Comparison of ENCODE assay signal across 8 cellular contexts in genomic region chr9:35691325-35691631, GRCh38. TPM values are rescaled to one million over a fixed set of nuclear protein-coding genes. Genes with fewer than 3 reads are reported as not detected.
DNase-seq lines count a peak whose midpoint lies in the region; ATAC-seq, FAIRE-seq and TF ChIP-seq lines count a peak whose summit lies in the region.

No MANE protein-coding gene starts in this region.

- no peaks in the 10 kb centered on the region for H4K20me1 ChIP-seq in hepatocyte (ENCODE audit: insufficient read depth, poor library complexity, severe bottlenecking)

- CTCF ChIA-PET in activated CD4-positive, alpha-beta memory T cell treated with anti-CD3 and anti-CD28 coated beads for 36 hours (lab: Charles Lee), result interaction anchor here (1.4 to 5.2 kb wide), 5 partner anchors 33 to 80 kb away, joined by 3 to 21 read pairs (median 7); partner anchors contain the start of genes CCDC107 and RMRP

- H3K4me3 Mint-ChIP-seq in activated CD4-positive, alpha-beta memory T cell treated with anti-CD3 and anti-CD28 coated beads for 36 hours, result peak overlapping the region; percentile 75

- H3K79me2 ChIP-seq in hepatocyte, result peaks cover 3% of the 10 kb centered on the region

- H3K9me3 Mint-ChIP-seq in activated CD4-positive, alpha-beta memory T cell treated with anti-CD3 and anti-CD28 coated beads for 36 hours, result no peaks in the 10 kb centered on the region

- no peak for TF ChIP-seq POLR2A in spleen (IDR thresholded peaks at IDR 0.05)

- H3K27me3 ChIP-seq in HL-60 (ENCODE audit: insufficient read depth, poor library complexity, severe bottlenecking) (no peaks in the 10 kb centered on the region), hepatocyte (no peaks in the 10 kb centered on the region), spleen (replicated peaks in 1 of 7) (peaks cover 0 to 7% (median 0%) of the 10 kb centered on the region in 7 donors)

- H3K4me3 ChIP-seq in HL-60 (replicated peaks; ENCODE audit: insufficient read depth, low read length), result peak overlapping the region; percentile 67
- H3K4me3 ChIP-seq in hepatocyte, result peak overlapping the region; percentile 90
- peak overlapping the region; percentile 55 to 83 (median 69) for H3K4me3 ChIP-seq in spleen

- ATAC-seq in HG02571 (IDR thresholded peaks at IDR 0.05; ENCODE audit: unreplicated experiment), result no peak
- ATAC-seq in HG03139 (IDR thresholded peaks at IDR 0.05; ENCODE audit: unreplicated experiment), result no peak

- intact Hi-C loops in activated CD4-positive, alpha-beta memory T cell treated with anti-CD3 and anti-CD28 coated beads for 36 hours (cut with micrococcal nuclease), result no loop called here
- intact Hi-C loops in spleen (cut with DNase I; ENCODE audit: low total_unique reads), result no loop called here

- peaks cover 20% of the 10 kb centered on the region for H3K4me1 ChIP-seq in hepatocyte (ENCODE audit: insufficient read depth)
- H3K4me1 ChIP-seq in spleen, result peaks cover 0 to 65% (median 24%) of the 10 kb centered on the region in 6 donors

- H3K9me3 ChIP-seq in hepatocyte (ENCODE audit: low read depth), result no peaks in the 10 kb centered on the region
- H3K9me3 ChIP-seq in spleen, result no peaks in the 10 kb centered on the region

- TF ChIP-seq CTCF in HL-60 (IDR thresholded peaks at IDR 0.05; ENCODE audit: insufficient read depth, low read length), result no peak
- TF ChIP-seq CTCF in hepatocyte (IDR thresholded peaks at IDR 0.05; ENCODE audit: poor library complexity), result no peak
- TF ChIP-seq CTCF in spleen (IDR thresholded peaks at IDR 0.05 in 8 of 11, conservative IDR thresholded peaks at IDR 0.05 in 3 of 11), result no peak
- TF ChIP-seq CTCF in D721Med (IDR thresholded peaks at IDR 0.05; ENCODE audit: insufficient read depth, missing control alignments), result no peak

- H3K27ac ChIP-seq in HL-60 (replicated peaks) (peak overlapping the region; percentile 77), hepatocyte (peak overlapping the region; percentile 94), spleen (peak overlapping the region in 7 of 8 donors; percentile 84 to 90 (median 86))

- H3K27ac Mint-ChIP-seq in activated CD4-positive, alpha-beta memory T cell treated with anti-CD3 and anti-CD28 coated beads for 36 hours, result peak overlapping the region; percentile 49

- no peaks in the 10 kb centered on the region for H3K36me3 ChIP-seq in hepatocyte (replicated peaks; ENCODE audit: insufficient read depth, low read depth)
- H3K36me3 ChIP-seq in spleen, result peaks cover 0 to 11% (median 8%) of the 10 kb centered on the region in 6 donors

- peaks cover under 1% of the 10 kb centered on the region for H3K36me3 Mint-ChIP-seq in activated CD4-positive, alpha-beta memory T cell treated with anti-CD3 and anti-CD28 coated beads for 36 hours

- FAIRE-seq in D721Med (lab: Jason Lieb, UNC), result no peak

- H3K4me2 ChIP-seq in hepatocyte, result peak overlapping the region; percentile 99

- 23% methylated on average over 9 of the region's 10 CpGs for WGBS in hepatocyte (ENCODE audit: low lambda C conversion rate, missing lambda C conversion rate)
- 22 to 29% (median 26%) methylated on average over 10 of the region's 10 CpGs for WGBS in spleen, 5 donors

- H3K27me3 Mint-ChIP-seq in activated CD4-positive, alpha-beta memory T cell treated with anti-CD3 and anti-CD28 coated beads for 36 hours, result no peaks in the 10 kb centered on the region

- H2AFZ ChIP-seq in hepatocyte, result peak overlapping the region; percentile 94

- H3K9me2 ChIP-seq in hepatocyte (replicated peaks; ENCODE audit: insufficient read depth), result no peaks in the 10 kb centered on the region

- DNase-seq in HL-60 (ENCODE audit: low read depth in 1 of 2, low spot score in 1 of 2) (peak; percentile 16 to 25), hepatocyte (ENCODE audit: low spot score) (no peak), spleen (no peak), DMS 273 treated with DMSO at 0.1 percent for 48 hours (lab: John Stamatoyannopoulos, UW) (no peak), D721Med (ENCODE audit: insufficient read length, low spot score) (no peak)
- no peak for DNase-seq in activated CD4-positive, alpha-beta memory T cell treated with anti-CD3 and anti-CD28 coated beads for 36 hours

- peaks cover 21% of the 10 kb centered on the region for H3K4me1 Mint-ChIP-seq in activated CD4-positive, alpha-beta memory T cell treated with anti-CD3 and anti-CD28 coated beads for 36 hours (ENCODE audit: low read depth)

- POLR2A ChIA-PET in activated CD4-positive, alpha-beta memory T cell treated with anti-CD3 and anti-CD28 coated beads for 36 hours (lab: Charles Lee), result interaction anchor here (1.5 kb wide), 2 partner anchors 33 to 35 kb away, joined by 5 to 8 read pairs; partner anchors contain the start of genes CCDC107 and RMRP

RNA-seq across cellular contexts. Expression of gene TPM2, which starts 1.6 kb away (rescaled TPM):
- total RNA-seq in activated CD4-positive, alpha-beta memory T cell treated with anti-CD3 and anti-CD28 coated beads for 36 hours, result 1 to 10 TPM; 3.9 to 5.3 TPM
- total RNA-seq in hepatocyte (98.7 and 106 TPM in 2 replicates), spleen (100 to 1,000 TPM in 2 of 7 donors, 10 to 100 TPM in 5; 43.1 to 231 (median 79.2) TPM)
- polyA plus RNA-seq in hepatocyte (166 and 203 TPM in 2 replicates), spleen (100 to 1,000 TPM; 148 to 237 (median 190) TPM)

RNA-seq across cellular contexts. Expression of gene CA9, which starts 17.6 kb away (rescaled TPM):
- total RNA-seq in activated CD4-positive, alpha-beta memory T cell treated with anti-CD3 and anti-CD28 coated beads for 36 hours, result 1 to 10 TPM in 1 of 2 experiments, under 1 TPM in 1; 0.90 to 1.6 TPM
- total RNA-seq in hepatocyte (0.27 TPM in 1 of 2 replicates, not detected in the other), spleen (not detected)
- polyA plus RNA-seq in hepatocyte (2.1 and 2.4 TPM in 2 replicates), spleen (under 1 TPM in 2 of 3 donors, not detected in 1; 0.26 to 0.30 TPM)

RNA-seq across cellular contexts. Expression of gene ARHGEF39, which starts 26.3 kb away (rescaled TPM):
- 10 to 100 TPM; 28.1 to 28.2 TPM for total RNA-seq in activated CD4-positive, alpha-beta memory T cell treated with anti-CD3 and anti-CD28 coated beads for 36 hours
- total RNA-seq in hepatocyte (1.8 and 9.4 TPM in 2 replicates), spleen (1 to 10 TPM in 6 of 7 donors, under 1 TPM in 1; 0.95 to 2.8 (median 1.4) TPM)
- polyA plus RNA-seq in hepatocyte (5.2 and 5.6 TPM in 2 replicates), spleen (1 to 10 TPM in 2 of 3 donors, under 1 TPM in 1; 0.89 to 2.9 (median 1.1) TPM)

RNA-seq across cellular contexts. Expression of gene CCDC107, which starts 33.2 kb away (rescaled TPM):
- total RNA-seq in activated CD4-positive, alpha-beta memory T cell treated with anti-CD3 and anti-CD28 coated beads for 36 hours, result 10 to 100 TPM; 15.0 to 15.7 TPM
- total RNA-seq in hepatocyte, result 12.1 and 13.8 TPM in 2 replicates
- 39.5 and 42.2 TPM in 2 replicates for polyA plus RNA-seq in hepatocyte
- 10 to 100 TPM; 14.4 to 24.2 (median 20.8) TPM for total RNA-seq in spleen
- polyA plus RNA-seq in spleen, result 10 to 100 TPM; 35.3 to 46.9 (median 37.0) TPM

RNA-seq across cellular contexts. Expression of gene RMRP, which starts 33.5 kb away (rescaled TPM):
- over 10,000 TPM; 10,694 to 13,592 TPM for total RNA-seq in activated CD4-positive, alpha-beta memory T cell treated with anti-CD3 and anti-CD28 coated beads for 36 hours
- total RNA-seq in hepatocyte (1,377 and 3,174 TPM in 2 replicates), spleen (over 10,000 TPM in 5 of 7 donors, 1,000 to 10,000 TPM in 2; 5,541 to 28,996 (median 23,209) TPM)
- polyA plus RNA-seq in hepatocyte (not detected in 2 replicates), spleen (100 to 1,000 TPM in 1 of 3 donors, 10 to 100 TPM in 1, not detected in 1; 42.1 to 285 TPM)

Comparison
In these comparisons a context has a peak if more than half of its experiments do, and no peak if none do; other contexts are left out.
1. DNase-seq: peak in HL-60 (2 of 2); none in activated CD4-positive, alpha-beta memory T cell treated with anti-CD3 and anti-CD28 coated beads for 36 hours (single experiment), hepatocyte (single experiment), spleen (single experiment), DMS 273 treated with DMSO at 0.1 percent for 48 hours (single experiment) and D721Med (single experiment).
2. RNA of gene TPM2, which starts 1.6 kb away (total RNA-seq): 98.7 to 106 TPM in hepatocyte and 43.1 to 231 TPM in spleen; 3.9 to 5.3 TPM in activated CD4-positive, alpha-beta memory T cell treated with anti-CD3 and anti-CD28 coated beads for 36 hours; every median in the first group is over 4 times any median in the second.
3. Peak in every context shown above with its lines, with median percentiles within 50 percentile points of each other: H3K27ac ChIP-seq and H3K4me3 ChIP-seq.